1 cellular context compared by ENCODE assay signal in genomic region chr18:62526098-62527025, GRCh38.
TF ChIP-seq lines count a peak whose summit lies in the region.

No MANE protein-coding gene starts in this region.

TF ChIP-seq in K562, 482 proteins besides CTCF, POLR2A, EP300 and RAD21 (continued from another document and continues in another):
- TF ChIP-seq STAT6 (CRISPR knock-in tag; IDR thresholded peaks at IDR 0.05) (no peak), SP1 (CRISPR knock-in tag; IDR thresholded peaks at IDR 0.05) (peak; percentile 70), GTF2F1 (IDR thresholded peaks at IDR 0.05; ENCODE audit: low read depth, low read length) (no peak), TCFL5 (CRISPR knock-in tag; conservative IDR thresholded peaks at IDR 0.05) (no peak), CBFB (CRISPR knock-in tag; IDR thresholded peaks at IDR 0.05) (0 out of 2 replicates have a peak, but pooled peaks have one; percentile 55), HNRNPL (IDR thresholded peaks at IDR 0.05; ENCODE audit: low read depth, low read length) (no peak), RBFOX2 (IDR thresholded peaks at IDR 0.05; ENCODE audit: low read depth, low read length) (peak; percentile 86), NFXL1 (CRISPR knock-in tag; IDR thresholded peaks at IDR 0.05) (no peak), ZNF707 (CRISPR knock-in tag; conservative IDR thresholded peaks at IDR 0.05) (no peak), ARNT (IDR thresholded peaks at IDR 0.05) (no peak), NCOA4 (IDR thresholded peaks at IDR 0.05; ENCODE audit: partially characterized antibody) (no peak), U2AF1 (optimal IDR thresholded peaks at IDR 0.05; ENCODE audit: low read depth, low read length) (no peak), ASH1L (IDR thresholded peaks at IDR 0.05; ENCODE audit: borderline replicate concordance, low read depth, partially characterized antibody) (no peak), ESRRB (CRISPR knock-in tag; IDR thresholded peaks at IDR 0.05; ENCODE audit: borderline replicate concordance) (no peak), KLF16 (IDR thresholded peaks at IDR 0.05) (no peak), ZNF239 (CRISPR knock-in tag; IDR thresholded peaks at IDR 0.05) (no peak), SMC3 (conservative IDR thresholded peaks at IDR 0.05; ENCODE audit: insufficient read depth, low read depth, low read length) (no peak), POU5F1 (IDR thresholded peaks at IDR 0.05; ENCODE audit: borderline replicate concordance, low read depth, low read length, partially characterized antibody) (no peak), USF1 (CRISPR knock-in tag; IDR thresholded peaks at IDR 0.05) (peak; percentile 78), CHD2 (IDR thresholded peaks at IDR 0.05; ENCODE audit: low read depth, low read length) (no peak), ZNF592 (IDR thresholded peaks at IDR 0.05) (0 out of 2 replicates have a peak, but pooled peaks have one; percentile 29), CXXC5 (CRISPR knock-in tag; IDR thresholded peaks at IDR 0.05) (peak; percentile 88), ZFP36 (IDR thresholded peaks at IDR 0.05; ENCODE audit: low read depth, low read length, partially characterized antibody) (no peak), MGA (IDR thresholded peaks at IDR 0.05) (peak; percentile 64), ELF2 (CRISPR knock-in tag; IDR thresholded peaks at IDR 0.05) (peak; percentile 63; the same call in 1 of the 2 replicates), STAT5A (IDR thresholded peaks at IDR 0.05; ENCODE audit: borderline replicate concordance, low read length) (no peak), PTTG1 (tag; IDR thresholded peaks at IDR 0.05; ENCODE audit: low read depth) (no peak), ZC3H4 (CRISPR knock-in tag; IDR thresholded peaks at IDR 0.05; ENCODE audit: borderline replicate concordance) (no peak), TBP (optimal IDR thresholded peaks at IDR 0.05; ENCODE audit: low read depth, low read length) (peak; percentile 41), PHF8 (IDR thresholded peaks at IDR 0.05; ENCODE audit: borderline replicate concordance, low read length) (peak; percentile 79; the same call in 1 of the 2 replicates), ZNF77 (CRISPR knock-in tag; IDR thresholded peaks at IDR 0.05) (no peak)
- TF ChIP-seq, protein P1, sequence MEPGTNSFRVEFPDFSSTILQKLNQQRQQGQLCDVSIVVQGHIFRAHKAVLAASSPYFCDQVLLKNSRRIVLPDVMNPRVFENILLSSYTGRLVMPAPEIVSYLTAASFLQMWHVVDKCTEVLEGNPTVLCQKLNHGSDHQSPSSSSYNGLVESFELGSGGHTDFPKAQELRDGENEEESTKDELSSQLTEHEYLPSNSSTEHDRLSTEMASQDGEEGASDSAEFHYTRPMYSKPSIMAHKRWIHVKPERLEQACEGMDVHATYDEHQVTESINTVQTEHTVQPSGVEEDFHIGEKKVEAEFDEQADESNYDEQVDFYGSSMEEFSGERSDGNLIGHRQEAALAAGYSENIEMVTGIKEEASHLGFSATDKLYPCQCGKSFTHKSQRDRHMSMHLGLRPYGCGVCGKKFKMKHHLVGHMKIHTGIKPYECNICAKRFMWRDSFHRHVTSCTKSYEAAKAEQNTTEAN (CRISPR knock-in tag; IDR thresholded peaks at IDR 0.05), result no peak
- TF ChIP-seq, protein P2, sequence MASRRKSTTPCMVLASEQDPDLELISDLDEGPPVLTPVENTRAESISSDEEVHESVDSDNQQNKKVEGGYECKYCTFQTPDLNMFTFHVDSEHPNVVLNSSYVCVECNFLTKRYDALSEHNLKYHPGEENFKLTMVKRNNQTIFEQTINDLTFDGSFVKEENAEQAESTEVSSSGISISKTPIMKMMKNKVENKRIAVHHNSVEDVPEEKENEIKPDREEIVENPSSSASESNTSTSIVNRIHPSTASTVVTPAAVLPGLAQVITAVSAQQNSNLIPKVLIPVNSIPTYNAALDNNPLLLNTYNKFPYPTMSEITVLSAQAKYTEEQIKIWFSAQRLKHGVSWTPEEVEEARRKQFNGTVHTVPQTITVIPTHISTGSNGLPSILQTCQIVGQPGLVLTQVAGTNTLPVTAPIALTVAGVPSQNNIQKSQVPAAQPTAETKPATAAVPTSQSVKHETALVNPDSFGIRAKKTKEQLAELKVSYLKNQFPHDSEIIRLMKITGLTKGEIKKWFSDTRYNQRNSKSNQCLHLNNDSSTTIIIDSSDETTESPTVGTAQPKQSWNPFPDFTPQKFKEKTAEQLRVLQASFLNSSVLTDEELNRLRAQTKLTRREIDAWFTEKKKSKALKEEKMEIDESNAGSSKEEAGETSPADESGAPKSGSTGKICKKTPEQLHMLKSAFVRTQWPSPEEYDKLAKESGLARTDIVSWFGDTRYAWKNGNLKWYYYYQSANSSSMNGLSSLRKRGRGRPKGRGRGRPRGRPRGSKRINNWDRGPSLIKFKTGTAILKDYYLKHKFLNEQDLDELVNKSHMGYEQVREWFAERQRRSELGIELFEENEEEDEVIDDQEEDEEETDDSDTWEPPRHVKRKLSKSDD (conservative IDR thresholded peaks at IDR 0.05; ENCODE audit: low read length), result no peak
- TF ChIP-seq, protein P3, sequence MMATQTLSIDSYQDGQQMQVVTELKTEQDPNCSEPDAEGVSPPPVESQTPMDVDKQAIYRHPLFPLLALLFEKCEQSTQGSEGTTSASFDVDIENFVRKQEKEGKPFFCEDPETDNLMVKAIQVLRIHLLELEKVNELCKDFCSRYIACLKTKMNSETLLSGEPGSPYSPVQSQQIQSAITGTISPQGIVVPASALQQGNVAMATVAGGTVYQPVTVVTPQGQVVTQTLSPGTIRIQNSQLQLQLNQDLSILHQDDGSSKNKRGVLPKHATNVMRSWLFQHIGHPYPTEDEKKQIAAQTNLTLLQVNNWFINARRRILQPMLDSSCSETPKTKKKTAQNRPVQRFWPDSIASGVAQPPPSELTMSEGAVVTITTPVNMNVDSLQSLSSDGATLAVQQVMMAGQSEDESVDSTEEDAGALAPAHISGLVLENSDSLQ (IDR thresholded peaks at IDR 0.05), result peak; percentile 96
